ENCODE assay signal across 10 cellular contexts in genomic region chr12:109875572-109876131, GRCh38.
DNase-seq lines count a peak whose midpoint lies in the region; ATAC-seq and TF ChIP-seq lines count a peak whose summit lies in the region.
"Had no signal": no experiment of that assay in that cellular context is flagged by ENCODE, and none has a peak within 500 bp of the region (broad histone marks: within the 10 kb centered on the region; RNA-seq: fewer than 3 reads in every experiment).

No MANE protein-coding gene starts in this region.

- H2AFZ ChIP-seq in parathyroid adenoma: no peak overlapping the region

- H3K9ac ChIP-seq in parathyroid adenoma: no peak overlapping the region

- ATAC-seq in HG03378 (IDR thresholded peaks at IDR 0.05; ENCODE audit: unreplicated experiment) (no peak), HG02981 (IDR thresholded peaks at IDR 0.05; ENCODE audit: unreplicated experiment) (no peak), HG03457 (IDR thresholded peaks at IDR 0.05; ENCODE audit: unreplicated experiment) (no peak)
- ATAC-seq: foreskin keratinocyte had no signal

- H3K27me3 ChIP-seq in parathyroid adenoma (ENCODE audit: control insufficient read depth, insufficient read depth, low read length): no peaks in the 10 kb centered on the region
- H3K27me3 ChIP-seq: foreskin keratinocyte had no signal

- TF ChIP-seq CTCF in parathyroid adenoma (IDR thresholded peaks at IDR 0.05): no peak

- H3K36me3 ChIP-seq in parathyroid adenoma (ENCODE audit: control insufficient read depth, insufficient read depth, low read length): no peaks in the 10 kb centered on the region

- H3K4me1 ChIP-seq in parathyroid adenoma: peaks cover 33% of the 10 kb centered on the region

- peak overlapping the region; percentile 33 for H3K27ac ChIP-seq in parathyroid adenoma
- H3K27ac ChIP-seq: foreskin keratinocyte had no signal

- peak overlapping the region; percentile 50 for H3K4me2 ChIP-seq in parathyroid adenoma (ENCODE audit: low read length)

- H3K9me3 ChIP-seq in parathyroid adenoma (ENCODE audit: control insufficient read depth, low read length): no peaks in the 10 kb centered on the region

- DNase-seq in DMS53 treated with DMSO at 0.1 percent for 48 hours (lab: John Stamatoyannopoulos, UW; ENCODE audit: unreplicated experiment): peak; percentile 39
- peak; percentile 78 for DNase-seq in LoVo (ENCODE audit: low spot score)
- peak; percentile 33 for DNase-seq in astrocyte of the hippocampus (ENCODE audit: low read depth, low spot score)
- no peak for DNase-seq in medulla oblongata (ENCODE audit: extremely low spot score)
- DNase-seq: foreskin keratinocyte, NCI-H524 had no signal

- H3K79me2 ChIP-seq in parathyroid adenoma: peaks cover 56% of the 10 kb centered on the region

- H3K4me3 ChIP-seq in parathyroid adenoma (ENCODE audit: low read depth, low read length): peak overlapping the region; percentile 35
